Comparison of ENCODE assay signal across 1 cellular context in the genomic region with DNA sequence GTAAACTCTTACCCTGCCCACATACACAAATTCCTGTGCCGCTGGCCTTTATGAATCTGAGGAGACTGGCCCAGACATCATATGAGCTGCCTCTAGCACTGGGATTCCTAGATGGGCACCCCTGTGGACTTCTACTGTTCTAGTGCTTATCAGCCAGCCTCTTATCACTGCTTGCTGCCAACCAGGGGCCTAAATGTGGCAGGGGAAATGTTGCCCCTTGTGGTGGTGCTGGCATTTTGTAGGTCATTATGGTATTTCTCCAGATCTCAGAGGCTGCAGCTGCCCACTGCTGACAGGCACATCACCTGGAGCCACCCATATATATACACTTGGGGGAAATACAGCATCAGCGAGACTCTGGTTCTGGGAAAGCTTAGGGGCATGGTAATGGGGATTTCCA.
TF ChIP-seq lines count a peak whose summit lies in the region.

No MANE protein-coding gene starts in this region.

TF ChIP-seq in GM23338, 12 proteins besides CTCF, POLR2A, EP300 and RAD21 (continued from another document):
- TF ChIP-seq, protein P1, sequence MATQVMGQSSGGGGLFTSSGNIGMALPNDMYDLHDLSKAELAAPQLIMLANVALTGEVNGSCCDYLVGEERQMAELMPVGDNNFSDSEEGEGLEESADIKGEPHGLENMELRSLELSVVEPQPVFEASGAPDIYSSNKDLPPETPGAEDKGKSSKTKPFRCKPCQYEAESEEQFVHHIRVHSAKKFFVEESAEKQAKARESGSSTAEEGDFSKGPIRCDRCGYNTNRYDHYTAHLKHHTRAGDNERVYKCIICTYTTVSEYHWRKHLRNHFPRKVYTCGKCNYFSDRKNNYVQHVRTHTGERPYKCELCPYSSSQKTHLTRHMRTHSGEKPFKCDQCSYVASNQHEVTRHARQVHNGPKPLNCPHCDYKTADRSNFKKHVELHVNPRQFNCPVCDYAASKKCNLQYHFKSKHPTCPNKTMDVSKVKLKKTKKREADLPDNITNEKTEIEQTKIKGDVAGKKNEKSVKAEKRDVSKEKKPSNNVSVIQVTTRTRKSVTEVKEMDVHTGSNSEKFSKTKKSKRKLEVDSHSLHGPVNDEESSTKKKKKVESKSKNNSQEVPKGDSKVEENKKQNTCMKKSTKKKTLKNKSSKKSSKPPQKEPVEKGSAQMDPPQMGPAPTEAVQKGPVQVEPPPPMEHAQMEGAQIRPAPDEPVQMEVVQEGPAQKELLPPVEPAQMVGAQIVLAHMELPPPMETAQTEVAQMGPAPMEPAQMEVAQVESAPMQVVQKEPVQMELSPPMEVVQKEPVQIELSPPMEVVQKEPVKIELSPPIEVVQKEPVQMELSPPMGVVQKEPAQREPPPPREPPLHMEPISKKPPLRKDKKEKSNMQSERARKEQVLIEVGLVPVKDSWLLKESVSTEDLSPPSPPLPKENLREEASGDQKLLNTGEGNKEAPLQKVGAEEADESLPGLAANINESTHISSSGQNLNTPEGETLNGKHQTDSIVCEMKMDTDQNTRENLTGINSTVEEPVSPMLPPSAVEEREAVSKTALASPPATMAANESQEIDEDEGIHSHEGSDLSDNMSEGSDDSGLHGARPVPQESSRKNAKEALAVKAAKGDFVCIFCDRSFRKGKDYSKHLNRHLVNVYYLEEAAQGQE (IDR thresholded peaks at IDR 0.05; ENCODE audit: unreplicated experiment), result no peak
- TF ChIP-seq NANOG (IDR thresholded peaks at IDR 0.05; ENCODE audit: borderline replicate concordance), result no peak
- TF ChIP-seq ZNF114 (CRISPR knock-in tag; IDR thresholded peaks at IDR 0.05), result no peak
- no peak for TF ChIP-seq ZNF331 (CRISPR knock-in tag; IDR thresholded peaks at IDR 0.05; ENCODE audit: low read depth)
- TF ChIP-seq STAT1 (IDR thresholded peaks at IDR 0.05; ENCODE audit: unreplicated experiment), result no peak
- TF ChIP-seq JUNB (IDR thresholded peaks at IDR 0.05; ENCODE audit: unreplicated experiment), result no peak
- no peak for TF ChIP-seq EZH2 (IDR thresholded peaks at IDR 0.05; ENCODE audit: low read depth, unreplicated experiment)
